29 cellular contexts compared by ENCODE assay signal in the genomic region with DNA sequence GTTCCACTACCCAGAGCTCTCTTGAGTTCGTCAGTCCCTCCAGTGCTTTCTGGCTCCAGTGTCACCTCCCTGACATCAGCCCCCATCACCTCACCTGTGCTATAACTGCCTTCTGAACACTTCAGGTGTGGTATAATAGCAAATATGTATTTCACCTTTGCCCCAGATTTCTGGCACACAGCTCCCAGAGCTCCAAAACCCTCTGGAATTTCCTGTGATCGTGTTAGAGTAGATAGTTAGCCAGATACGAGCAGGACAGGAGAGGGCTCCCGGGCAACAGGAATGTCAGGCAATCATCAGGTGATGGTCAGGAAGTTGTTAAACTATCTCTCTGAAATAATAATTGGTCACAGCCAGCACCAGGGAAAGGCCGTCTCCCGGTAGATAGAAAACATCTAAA. TPM values are rescaled to one million over a fixed set of nuclear protein-coding genes. Genes with fewer than 3 reads are reported as not detected.
A peak's percentile ranks its signal among the peaks of the same experiment; 100 is the strongest.
DNase-seq lines count a peak whose midpoint lies in the region; ATAC-seq and TF ChIP-seq lines count a peak whose summit lies in the region.
"Had no signal": no experiment of that assay in that cellular context is flagged by ENCODE, and none has a peak within 500 bp of the region (broad histone marks: within the 10 kb centered on the region; RNA-seq: fewer than 3 reads in every experiment).

No MANE protein-coding gene starts in this region.

- no peaks in the 10 kb centered on the region for H3K9me3 ChIP-seq in PC-9 (ENCODE audit: insufficient read depth, low read depth)
- no peaks in the 10 kb centered on the region for H3K9me3 ChIP-seq in parathyroid adenoma (ENCODE audit: control insufficient read depth, low read length)

- no peak overlapping the region for H2AFZ ChIP-seq in PC-9
- peak overlapping the region; percentile 12 for H2AFZ ChIP-seq in parathyroid adenoma

- TF ChIP-seq CTCF in PC-9 (conservative IDR thresholded peaks at IDR 0.05) (no peak), parathyroid adenoma (IDR thresholded peaks at IDR 0.05) (no peak), GM10266 (IDR thresholded peaks at IDR 0.05; ENCODE audit: control insufficient read depth, insufficient read depth, low read depth, missing control alignments) (no peak)

- no peak overlapping the region for H3K4me3 ChIP-seq in PC-9
- no peak overlapping the region for H3K4me3 ChIP-seq in parathyroid adenoma (ENCODE audit: low read depth, low read length)

- H3K4me1 Mint-ChIP-seq in activated CD4-positive, alpha-beta T cell treated with anti-CD3 and anti-CD28 coated beads, Interleukin-2, amount 10 ng/mL, durations not matched to agents 7 days and 5 days: peaks cover 22% of the 10 kb centered on the region

- no peaks in the 10 kb centered on the region for H3K36me3 Mint-ChIP-seq in activated CD4-positive, alpha-beta T cell treated with anti-CD3 and anti-CD28 coated beads, Interleukin-2, amount 10 ng/mL, durations not matched to agents 7 days and 5 days (ENCODE audit: low read depth)
- H3K36me3 Mint-ChIP-seq: activated naive CD4-positive, alpha-beta T cell treated with anti-CD3 and anti-CD28 coated beads, Interleukin-2, amount 50 U/mL, for 24 hours; mesothelial cell of epicardium; naive thymus-derived CD4-positive, alpha-beta T cell; type B pancreatic cell had no signal

- no peaks in the 10 kb centered on the region; the same call in 1 of the 2 replicates for H3F3A ChIP-seq in PC-9 (ENCODE audit: insufficient read depth, low read depth)

- H3K79me2 ChIP-seq in PC-9 (ENCODE audit: low read depth): no peaks in the 10 kb centered on the region
- no peaks in the 10 kb centered on the region for H3K79me2 ChIP-seq in parathyroid adenoma

- no peak overlapping the region for H3K27ac ChIP-seq in PC-9
- no peak overlapping the region for H3K27ac ChIP-seq in parathyroid adenoma
- H3K27ac ChIP-seq: RWPE1, WERI-Rb-1 had no signal

- H3K36me3 ChIP-seq in PC-9 (ENCODE audit: low read depth) (no peaks in the 10 kb centered on the region), parathyroid adenoma (ENCODE audit: control insufficient read depth, insufficient read depth, low read length) (no peaks in the 10 kb centered on the region)
- H3K36me3 ChIP-seq: WERI-Rb-1 had no signal

- no peaks in the 10 kb centered on the region for H3K27me3 ChIP-seq in PC-9 (ENCODE audit: insufficient read depth, low read depth)
- H3K27me3 ChIP-seq in parathyroid adenoma (ENCODE audit: control insufficient read depth, insufficient read depth, low read length): no peaks in the 10 kb centered on the region

- H3K27ac Mint-ChIP-seq in activated CD4-positive, alpha-beta T cell treated with anti-CD3 and anti-CD28 coated beads, Interleukin-2, amount 10 ng/mL, durations not matched to agents 7 days and 5 days: peak overlapping the region; percentile 32
- H3K27ac Mint-ChIP-seq: activated naive CD4-positive, alpha-beta T cell treated with anti-CD3 and anti-CD28 coated beads, Interleukin-2, amount 50 U/mL, for 24 hours; dendritic cell treated with granulocyte-macrophage colony-stimulating factor and Interleukin-4, amounts not matched to agents 40 ng/mL and 50 ng/mL, for 4 days; mesothelial cell of epicardium; type B pancreatic cell had no signal

- POLR2A ChIA-PET in activated CD4-positive, alpha-beta T cell treated with anti-CD3 and anti-CD28 coated beads, Interleukin-2, amount 10 ng/mL, durations not matched to agents 7 days and 5 days (lab: Charles Lee): no interaction called here
- POLR2A ChIA-PET in PC-9 (lab: Charles Lee; ENCODE audit: unreplicated experiment): interaction anchor here (0.7 to 0.9 kb wide), 2 partner anchors 107 to 1559 kb away, joined by 4 to 13 read pairs; no protein-coding TSS in a partner anchor

- no peak for DNase-seq in activated CD4-positive, alpha-beta T cell treated with anti-CD3 and anti-CD28 coated beads, Interleukin-2, amount 10 ng/mL, durations not matched to agents 7 days and 5 days
- DNase-seq in activated CD4-positive, alpha-beta T cell treated with anti-CD3 and anti-CD28 coated beads for 48 hours: no peak
- peak in 1 of 2 experiments; percentile 18 for DNase-seq in PC-9
- DNase-seq in dermis microvascular lymphatic vessel endothelial cell (ENCODE audit: low read depth in 2 of 2): peak; percentile 46 to 63
- no peak for DNase-seq in GM10266 (ENCODE audit: extremely low spot score)
- DNase-seq: activated CD4-positive, alpha-beta T cell treated with anti-CD3 and anti-CD28 coated beads, Interleukin-2, amount 50 U/mL, for 48 hours; activated CD8-positive, alpha-beta memory T cell treated with anti-CD3 and anti-CD28 coated beads, Interleukin-2, amount 50 U/mL, for 4 hours; amygdala; caudate nucleus; CD4-positive, CD25-positive, alpha-beta regulatory T cell; KBM-7; MM.1S; naive thymus-derived CD4-positive, alpha-beta T cell; NCI-H2029; NCI-H345; NCI-H748 treated with DMSO at 0.1 percent for 48 hours; nucleus accumbens; small intestine; stimulated activated CD4-positive, alpha-beta T cell treated with anti-CD3 and anti-CD28 coated beads, Interleukin-2, amount 100 ng/mL, for 24 hours; T-helper 9 cell; WERI-Rb-1 had no signal

- intact Hi-C loops in PC-9 (cut with micrococcal nuclease; ENCODE audit: unreplicated experiment): loop anchor here (2.0 kb wide), 1 partner anchor 17 kb away; no protein-coding TSS in a partner anchor

- no peaks in the 10 kb centered on the region for H3K27me3 Mint-ChIP-seq in activated CD4-positive, alpha-beta T cell treated with anti-CD3 and anti-CD28 coated beads, Interleukin-2, amount 10 ng/mL, durations not matched to agents 7 days and 5 days
- H3K27me3 Mint-ChIP-seq: activated naive CD4-positive, alpha-beta T cell treated with anti-CD3 and anti-CD28 coated beads, Interleukin-2, amount 50 U/mL, for 24 hours; dendritic cell treated with granulocyte-macrophage colony-stimulating factor and Interleukin-4, amounts not matched to agents 40 ng/mL and 50 ng/mL, for 4 days; type B pancreatic cell had no signal

- peaks cover 19% of the 10 kb centered on the region for H3K4me1 ChIP-seq in PC-9 (replicated peaks; ENCODE audit: insufficient read depth)
- H3K4me1 ChIP-seq in parathyroid adenoma: peaks cover 12% of the 10 kb centered on the region

- H3K9me3 Mint-ChIP-seq in activated CD4-positive, alpha-beta T cell treated with anti-CD3 and anti-CD28 coated beads, Interleukin-2, amount 10 ng/mL, durations not matched to agents 7 days and 5 days: no peaks in the 10 kb centered on the region
- H3K9me3 Mint-ChIP-seq: activated naive CD4-positive, alpha-beta T cell treated with anti-CD3 and anti-CD28 coated beads, Interleukin-2, amount 50 U/mL, for 24 hours had no signal

- no peak overlapping the region for H3K4me3 Mint-ChIP-seq in activated CD4-positive, alpha-beta T cell treated with anti-CD3 and anti-CD28 coated beads, Interleukin-2, amount 10 ng/mL, durations not matched to agents 7 days and 5 days
- H3K4me3 Mint-ChIP-seq: activated naive CD4-positive, alpha-beta T cell treated with anti-CD3 and anti-CD28 coated beads, Interleukin-2, amount 50 U/mL, for 24 hours; CD4-positive, CD25-positive, alpha-beta regulatory T cell; dendritic cell treated with granulocyte-macrophage colony-stimulating factor and Interleukin-4, amounts not matched to agents 40 ng/mL and 50 ng/mL, for 4 days; mesothelial cell of epicardium; naive thymus-derived CD4-positive, alpha-beta T cell; type B pancreatic cell had no signal

- CTCF ChIA-PET in activated CD4-positive, alpha-beta T cell treated with anti-CD3 and anti-CD28 coated beads, Interleukin-2, amount 10 ng/mL, durations not matched to agents 7 days and 5 days (lab: Charles Lee): no interaction called here
- CTCF ChIA-PET in PC-9 (lab: Charles Lee): interaction anchor here (1.0 kb wide), 1 partner anchor 88 kb away, joined by 3 read pairs; no protein-coding TSS in a partner anchor

- no peaks in the 10 kb centered on the region for H3K9me2 ChIP-seq in PC-9 (ENCODE audit: insufficient read depth)

- H3K9ac ChIP-seq in parathyroid adenoma: no peak overlapping the region

- H3K4me2 ChIP-seq in PC-9: peak overlapping the region; percentile 26
- H3K4me2 ChIP-seq in parathyroid adenoma (ENCODE audit: low read length): peak overlapping the region; percentile 57

- BruUV-seq in PC-9 (replicated peaks; lab: Mats Ljungman, UMichigan): no TSS peak

- H4K20me1 ChIP-seq in PC-9 (ENCODE audit: insufficient read depth): no peaks in the 10 kb centered on the region

- ATAC-seq in GM19467 (IDR thresholded peaks at IDR 0.05; ENCODE audit: unreplicated experiment) (no peak), GM18870 (IDR thresholded peaks at IDR 0.05; ENCODE audit: unreplicated experiment) (no peak)
- ATAC-seq: naive thymus-derived CD4-positive, alpha-beta T cell had no signal

RNA-seq across cellular contexts. Expression of a gene that starts 22.6 kb away (rescaled TPM):
- total RNA-seq in activated CD4-positive, alpha-beta T cell treated with anti-CD3 and anti-CD28 coated beads, Interleukin-2, amount 10 ng/mL, durations not matched to agents 7 days and 5 days: 10 to 100 TPM; 45.1 to 47.7 TPM
- total RNA-seq in PC-9 (2021) (32.4 and 32.9 TPM in 2 replicates), dermis microvascular lymphatic vessel endothelial cell (11.3 and 12.6 TPM in 2 replicates)

Comparison
In these comparisons a context has a peak if more than half of its experiments do, and no peak if none do; other contexts are left out.
1. DNase-seq: peak in dermis microvascular lymphatic vessel endothelial cell (2 of 2); none in activated CD4-positive, alpha-beta T cell treated with anti-CD3 and anti-CD28 coated beads, Interleukin-2, amount 10 ng/mL, durations not matched to agents 7 days and 5 days (single experiment), activated CD4-positive, alpha-beta T cell treated with anti-CD3 and anti-CD28 coated beads for 48 hours (single experiment) and GM10266 (single experiment).